In the genomic region with DNA sequence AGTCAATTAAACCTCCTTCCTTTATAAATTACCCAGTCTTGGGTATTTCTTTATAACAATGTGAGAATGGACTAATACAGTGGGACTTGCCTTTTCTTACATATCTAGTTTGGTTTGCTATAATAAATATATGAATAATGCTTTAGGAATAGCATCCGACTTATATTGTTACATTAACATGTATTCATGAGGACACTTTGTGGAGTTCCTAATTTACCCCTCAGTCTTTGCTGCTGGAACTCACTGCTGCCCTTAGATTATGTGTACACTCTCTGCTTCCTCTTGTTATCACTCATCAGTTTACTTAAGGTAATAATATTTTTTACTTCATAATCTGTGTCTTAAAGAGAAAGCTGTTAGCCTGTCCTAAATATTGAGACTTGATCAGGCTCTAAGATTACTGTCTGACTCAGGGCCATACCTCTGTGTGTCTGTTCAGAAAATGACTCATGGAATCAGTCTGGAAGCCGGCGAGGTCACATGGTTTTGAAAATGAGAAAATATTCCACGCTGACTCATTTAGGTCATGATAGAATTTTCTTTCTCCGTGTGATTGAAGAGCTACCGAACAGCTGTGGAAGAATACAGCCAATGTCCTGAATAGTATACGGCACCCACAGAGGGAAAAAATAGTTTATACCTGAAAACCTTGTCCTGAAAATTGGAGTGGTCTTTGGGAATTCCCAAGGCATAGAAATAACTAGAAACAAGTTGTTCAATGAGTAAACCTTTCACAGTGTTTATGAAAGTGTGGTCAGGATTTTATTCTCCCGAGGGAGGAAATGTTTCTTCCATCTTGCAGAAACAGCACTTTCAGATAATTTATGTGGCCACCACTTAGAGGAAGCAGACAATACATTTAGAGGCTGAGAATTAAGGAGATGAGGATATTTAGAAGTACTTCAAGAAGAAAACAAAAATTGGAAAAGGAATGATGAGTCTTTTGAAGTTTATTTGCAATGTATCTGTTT, we compare ENCODE assay signal across 9 cellular contexts.
DNase-seq lines count a peak whose midpoint lies in the region; ATAC-seq, FAIRE-seq and TF ChIP-seq lines count a peak whose summit lies in the region.
"Had no signal": no experiment of that assay in that cellular context is flagged by ENCODE, and none has a peak within 500 bp of the region (broad histone marks: within the 10 kb centered on the region; RNA-seq: fewer than 3 reads in every experiment).

No MANE protein-coding gene starts in this region.

- H3K36me3 Mint-ChIP-seq in stimulated activated naive CD8-positive, alpha-beta T cell treated with anti-CD3 and anti-CD28 coated beads, Interleukin-15, Interleukin-2, amounts not matched to agents 100 ng/mL and 50 ng/mL, for 24 hours (ENCODE audit: low read depth) = no peaks in the 10 kb centered on the region

- peak overlapping the region; percentile 60 for H3K4me3 Mint-ChIP-seq in stimulated activated naive CD8-positive, alpha-beta T cell treated with anti-CD3 and anti-CD28 coated beads, Interleukin-15, Interleukin-2, amounts not matched to agents 100 ng/mL and 50 ng/mL, for 24 hours

- peak; percentile 92 for ATAC-seq in GM21619 (IDR thresholded peaks at IDR 0.05; ENCODE audit: unreplicated experiment)

- H3K27me3 ChIP-seq in ascending aorta = no peaks in the 10 kb centered on the region
- H3K27me3 ChIP-seq: Peyer's patch had no signal

- peak overlapping the region; percentile 70 to 82 for H3K27ac ChIP-seq in ascending aorta
- H3K27ac ChIP-seq in kidney (ENCODE audit: low read depth in 2 of 2, low read length in 2 of 2) = no peak overlapping the region

- H3K4me3 ChIP-seq in ascending aorta (peak overlapping the region; percentile 32 to 55), kidney (ENCODE audit: low read length in 2 of 2) (peak overlapping the region; percentile 20 to 33)
- H3K4me3 ChIP-seq: Peyer's patch had no signal

- peaks cover 22% of the 10 kb centered on the region for H3K4me1 Mint-ChIP-seq in stimulated activated naive CD8-positive, alpha-beta T cell treated with anti-CD3 and anti-CD28 coated beads, Interleukin-15, Interleukin-2, amounts not matched to agents 100 ng/mL and 50 ng/mL, for 24 hours (ENCODE audit: low read depth)

- DNase-seq in EL = peak; percentile 94
- DNase-seq in ascending aorta (ENCODE audit: low spot score in 2 of 2) = peak in 1 of 2 donors; percentile 86
- DNase-seq in kidney = no peak
- DNase-seq in NCI-H1930 (lab: John Stamatoyannopoulos, UW) = no peak
- DNase-seq in DMS79 treated with DMSO at 0.1 percent for 48 hours (lab: John Stamatoyannopoulos, UW) = no peak

- intact Hi-C loops in ascending aorta (cut with DNase I) (loop anchor here (2.0 to 5.0 kb wide), 3 partner anchors 57 to 157 kb away; a partner anchor contains a TSS), kidney (cut with DNase I) (no loop called here)

- no peaks in the 10 kb centered on the region for H3K9me3 Mint-ChIP-seq in stimulated activated naive CD8-positive, alpha-beta T cell treated with anti-CD3 and anti-CD28 coated beads, Interleukin-15, Interleukin-2, amounts not matched to agents 100 ng/mL and 50 ng/mL, for 24 hours

- TF ChIP-seq RAD21 in Ishikawa (IDR thresholded peaks at IDR 0.05; ENCODE audit: low read depth) = no peak

- peaks cover 0 to 3% of the 10 kb centered on the region in 2 donors for H3K4me1 ChIP-seq in ascending aorta
- peaks cover 0 to 3% of the 10 kb centered on the region in 2 donors for H3K4me1 ChIP-seq in kidney (ENCODE audit: control insufficient read depth in 1 of 2, insufficient read depth in 1 of 2, low read depth in 1 of 2, low read length in 2 of 2)
- H3K4me1 ChIP-seq: Peyer's patch had no signal

- H3K36me3 ChIP-seq in ascending aorta (no peaks in the 10 kb centered on the region), kidney (ENCODE audit: control insufficient read depth in 1 of 2, insufficient read depth in 2 of 2, low read length in 2 of 2) (no peaks in the 10 kb centered on the region)
- H3K36me3 ChIP-seq: Peyer's patch had no signal

- H3K27ac Mint-ChIP-seq in stimulated activated naive CD8-positive, alpha-beta T cell treated with anti-CD3 and anti-CD28 coated beads, Interleukin-15, Interleukin-2, amounts not matched to agents 100 ng/mL and 50 ng/mL, for 24 hours = peak overlapping the region; percentile 90

- H3K9me3 ChIP-seq in ascending aorta (no peaks in the 10 kb centered on the region), kidney (ENCODE audit: control insufficient read depth in 1 of 2, low read length in 2 of 2) (no peaks in the 10 kb centered on the region)
- H3K9me3 ChIP-seq: Peyer's patch had no signal

- no peak for FAIRE-seq in kidney (lab: Jason Lieb, UNC)

- no peaks in the 10 kb centered on the region for H3K27me3 Mint-ChIP-seq in stimulated activated naive CD8-positive, alpha-beta T cell treated with anti-CD3 and anti-CD28 coated beads, Interleukin-15, Interleukin-2, amounts not matched to agents 100 ng/mL and 50 ng/mL, for 24 hours

- H3K9ac ChIP-seq in kidney (ENCODE audit: low read length in 2 of 2) = no peak overlapping the region

- TF ChIP-seq EP300 in Ishikawa (IDR thresholded peaks at IDR 0.05; ENCODE audit: borderline replicate concordance) = no peak

- TF ChIP-seq CTCF in ascending aorta (IDR thresholded peaks at IDR 0.05) (no peak), kidney (IDR thresholded peaks at IDR 0.05; ENCODE audit: borderline replicate concordance, extremely low read depth, insufficient read depth) (no peak)

TF ChIP-seq in Ishikawa, 13 proteins besides CTCF, POLR2A, EP300 and RAD21:
- TF ChIP-seq, protein P1, sequence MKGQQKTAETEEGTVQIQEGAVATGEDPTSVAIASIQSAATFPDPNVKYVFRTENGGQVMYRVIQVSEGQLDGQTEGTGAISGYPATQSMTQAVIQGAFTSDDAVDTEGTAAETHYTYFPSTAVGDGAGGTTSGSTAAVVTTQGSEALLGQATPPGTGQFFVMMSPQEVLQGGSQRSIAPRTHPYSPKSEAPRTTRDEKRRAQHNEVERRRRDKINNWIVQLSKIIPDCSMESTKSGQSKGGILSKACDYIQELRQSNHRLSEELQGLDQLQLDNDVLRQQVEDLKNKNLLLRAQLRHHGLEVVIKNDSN (IDR thresholded peaks at IDR 0.05) = peak; percentile 68
- TF ChIP-seq CREB1 (IDR thresholded peaks at IDR 0.05; ENCODE audit: low read depth) = no peak

Comparison
In these comparisons a context has a peak if more than half of its experiments do, and no peak if none do; other contexts are left out.
1. H3K27ac ChIP-seq: peak in ascending aorta (2 of 2); none in kidney (0 of 2).